In genomic region chr7:100885440-100886141, GRCh38 we compare ENCODE assay signal across 2 cellular contexts.
TF ChIP-seq lines count a peak whose summit lies in the region.

No MANE protein-coding gene starts in this region.

TF ChIP-seq in HEK293, 187 proteins besides CTCF, POLR2A, EP300 and RAD21:
- TF ChIP-seq PATZ1 (tag by site-specific recombination; IDR thresholded peaks at IDR 0.05) (0 out of 2 replicates have a peak, but pooled peaks have one; percentile 17), EGR2 (tag by site-specific recombination; IDR thresholded peaks at IDR 0.05; ENCODE audit: low read depth) (peak; percentile 23; the same call in 1 of the 2 replicates), ZNF10 (tag by site-specific recombination; IDR thresholded peaks at IDR 0.05) (0 out of 2 replicates have a peak, but pooled peaks have one; percentile 23), ZNF366 (tag by site-specific recombination; conservative IDR thresholded peaks at IDR 0.05) (0 out of 2 replicates have a peak, but pooled peaks have one; percentile 14), ZNF600 (tag by site-specific recombination; IDR thresholded peaks at IDR 0.05) (peak; percentile 77), ZNF580 (tag by site-specific recombination; IDR thresholded peaks at IDR 0.05) (no peak), MEIS1 (CRISPR knock-in tag; IDR thresholded peaks at IDR 0.05; ENCODE audit: borderline replicate concordance) (no peak)

TF ChIP-seq in H1, 55 proteins besides CTCF, POLR2A, EP300 and RAD21:
- TF ChIP-seq ASH2L (IDR thresholded peaks at IDR 0.05; ENCODE audit: low read length), result no peak
- no peak for TF ChIP-seq MAFK (IDR thresholded peaks at IDR 0.05; ENCODE audit: low read depth, low read length)
- no peak for TF ChIP-seq BACH1 (IDR thresholded peaks at IDR 0.05; ENCODE audit: low read length)
- TF ChIP-seq POLR2AphosphoS5 (IDR thresholded peaks at IDR 0.05; ENCODE audit: low read depth, low read length), result 0 out of 2 replicates have a peak, but pooled peaks have one; percentile 31
